ENCODE assay signal across 7 cellular contexts in genomic region chr15:67149859-67150824, GRCh38.
DNase-seq lines count a peak whose midpoint lies in the region; TF ChIP-seq lines count a peak whose summit lies in the region.

No MANE protein-coding gene starts in this region.

- no peaks in the 10 kb centered on the region for H3K27me3 ChIP-seq in SJCRH30
- no peaks in the 10 kb centered on the region for H3K27me3 ChIP-seq in WERI-Rb-1 (ENCODE audit: insufficient read depth, low read depth, severe bottlenecking)

- H3K27ac ChIP-seq in SJCRH30 (peak overlapping the region; percentile 82), WERI-Rb-1 (no peak overlapping the region)

- H3K36me3 ChIP-seq in SJCRH30 (no peaks in the 10 kb centered on the region), WERI-Rb-1 (no peaks in the 10 kb centered on the region)

- DNase-seq in HCEC 1CT: peak; percentile 98
- peak; percentile 85 to 87 for DNase-seq in SJCRH30
- peak; percentile 98 for DNase-seq in astrocyte of the hippocampus (ENCODE audit: low read depth, low spot score)
- DNase-seq in iPS-NIHi7 (ENCODE audit: extremely low spot score): peak; percentile 74
- DNase-seq in stimulated activated CD4-positive, alpha-beta T cell treated with anti-CD3 and anti-CD28 coated beads, Interleukin-12 subunit alpha, Interleukin-12 subunit beta, amount 100 ng/mL, for 48 hours (ENCODE audit: low read depth in 2 of 3, low spot score in 1 of 3): peak in 2 of 3 donors; percentile 52 to 63
- no peak for DNase-seq in NCI-H1930 (lab: John Stamatoyannopoulos, UW)
- DNase-seq in WERI-Rb-1: no peak

- H3K4me1 ChIP-seq in SJCRH30: peaks cover 48% of the 10 kb centered on the region

- H3K4me3 ChIP-seq in SJCRH30 (peak overlapping the region; percentile 33), WERI-Rb-1 (ENCODE audit: low read depth, low read length) (no peak overlapping the region)

- H3K9me3 ChIP-seq in SJCRH30 (replicated peaks): no peaks in the 10 kb centered on the region
- no peaks in the 10 kb centered on the region for H3K9me3 ChIP-seq in WERI-Rb-1 (ENCODE audit: severe bottlenecking)

- no peak for TF ChIP-seq CTCF in WERI-Rb-1 (IDR thresholded peaks at IDR 0.05; ENCODE audit: low read depth, low read length)

Comparison
In these comparisons a context has a peak if more than half of its experiments do, and no peak if none do; other contexts are left out.
1. DNase-seq: peak in HCEC 1CT (single experiment), SJCRH30 (2 of 2), astrocyte of the hippocampus (single experiment), iPS-NIHi7 (single experiment) and stimulated activated CD4-positive, alpha-beta T cell treated with anti-CD3 and anti-CD28 coated beads, Interleukin-12 subunit alpha, Interleukin-12 subunit beta, amount 100 ng/mL, for 48 hours (2 of 3); none in NCI-H1930 (0 of 2) and WERI-Rb-1 (single experiment).